Comparison of ENCODE assay signal across 24 cellular contexts in the genomic region with DNA sequence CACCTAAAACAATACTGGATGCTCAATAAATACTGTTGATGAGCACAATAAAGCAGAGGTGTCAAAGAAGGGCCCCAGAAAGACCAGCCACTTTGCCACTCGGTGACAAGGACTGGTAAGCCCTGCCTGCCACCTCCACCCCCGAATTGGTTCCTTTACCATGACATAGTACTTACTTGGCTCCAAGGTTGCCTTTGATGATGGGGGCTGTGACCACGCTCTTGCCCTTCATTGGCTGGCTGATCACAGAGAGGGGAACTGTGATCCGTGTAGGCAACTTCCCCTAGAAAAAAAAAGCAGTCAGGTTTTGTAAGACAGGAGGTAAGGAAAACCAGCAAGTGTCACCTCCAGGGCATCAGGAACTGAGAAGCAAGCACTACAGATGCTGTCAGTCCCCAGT. TPM values are rescaled to one million over a fixed set of nuclear protein-coding genes. Genes with fewer than 3 reads are reported as not detected.
A peak's percentile ranks its signal among the peaks of the same experiment; 100 is the strongest.
DNase-seq lines count a peak whose midpoint lies in the region; ATAC-seq lines count a peak whose summit lies in the region.
"Had no signal": no experiment of that assay in that cellular context is flagged by ENCODE, and none has a peak within 500 bp of the region (broad histone marks: within the 10 kb centered on the region; RNA-seq: fewer than 3 reads in every experiment).

No MANE protein-coding gene starts in this region.

- no peak for ATAC-seq in activated CD8-positive, alpha-beta memory T cell treated with anti-CD3 and anti-CD28 coated beads, Interleukin-2, amount 10 ng/mL, durations not matched to agents 7 days and 5 days
- ATAC-seq in activated naive CD8-positive, alpha-beta T cell treated with anti-CD3 and anti-CD28 coated beads, Interleukin-2, amount 10 ng/mL, durations not matched to agents 7 days and 5 days (ENCODE audit: low read depth): peak; percentile 54
- ATAC-seq in stimulated activated effector memory CD8-positive, alpha-beta T cell treated with anti-CD3 and anti-CD28 coated beads, Interleukin-12 subunit alpha, Interleukin-12 subunit beta, amount 100 ng/mL, for 72 hours: no peak
- ATAC-seq in esophagus mucosa: no peak
- ATAC-seq: Right ventricle myocardium inferior, WTC11 had no signal

- H3K27me3 Mint-ChIP-seq in activated CD8-positive, alpha-beta memory T cell treated with anti-CD3 and anti-CD28 coated beads, Interleukin-2, amount 10 ng/mL, durations not matched to agents 7 days and 5 days: no peaks in the 10 kb centered on the region
- H3K27me3 Mint-ChIP-seq in CD8-positive, alpha-beta memory T cell: no peaks in the 10 kb centered on the region
- no peaks in the 10 kb centered on the region for H3K27me3 Mint-ChIP-seq in activated naive CD8-positive, alpha-beta T cell treated with anti-CD3 and anti-CD28 coated beads, Interleukin-2, amount 10 ng/mL, durations not matched to agents 7 days and 5 days
- H3K27me3 Mint-ChIP-seq: dendritic cell treated with granulocyte-macrophage colony-stimulating factor and Interleukin-4, amounts not matched to agents 40 ng/mL and 50 ng/mL, for 4 days; naive B cell had no signal

- H3K4me1 ChIP-seq in CD8-positive, alpha-beta memory T cell (ENCODE audit: insufficient read depth, low read length): peaks cover 18% of the 10 kb centered on the region
- H3K4me1 ChIP-seq: uterus had no signal

- H3K27ac ChIP-seq in CD8-positive, alpha-beta memory T cell (ENCODE audit: low read depth, low read length): no peak overlapping the region
- H3K27ac ChIP-seq: C4-2B, sigmoid colon, uterus had no signal

- H3K4me1 Mint-ChIP-seq in activated CD8-positive, alpha-beta memory T cell treated with anti-CD3 and anti-CD28 coated beads, Interleukin-2, amount 10 ng/mL, durations not matched to agents 7 days and 5 days: no peaks in the 10 kb centered on the region
- H3K4me1 Mint-ChIP-seq in CD8-positive, alpha-beta memory T cell: peaks cover 18 to 34% (median 29%) of the 10 kb centered on the region in 3 donors
- H3K4me1 Mint-ChIP-seq in activated naive CD8-positive, alpha-beta T cell treated with anti-CD3 and anti-CD28 coated beads, Interleukin-2, amount 10 ng/mL, durations not matched to agents 7 days and 5 days: peaks cover 14% of the 10 kb centered on the region
- H3K4me1 Mint-ChIP-seq in stimulated activated effector memory CD8-positive, alpha-beta T cell treated with anti-CD3 and anti-CD28 coated beads, Interleukin-12 subunit alpha, Interleukin-12 subunit beta, amount 100 ng/mL, for 72 hours: no peaks in the 10 kb centered on the region
- H3K4me1 Mint-ChIP-seq: naive B cell had no signal

- CTCF ChIA-PET in activated CD8-positive, alpha-beta memory T cell treated with anti-CD3 and anti-CD28 coated beads, Interleukin-2, amount 10 ng/mL, durations not matched to agents 7 days and 5 days (lab: Charles Lee): no interaction called here
- CTCF ChIA-PET in CD8-positive, alpha-beta memory T cell (lab: Charles Lee): interaction anchor here (1.9 kb wide), 1 partner anchor 9 kb away, joined by 4 read pairs; no protein-coding TSS in a partner anchor

- DNase-seq in activated CD8-positive, alpha-beta memory T cell treated with anti-CD3 and anti-CD28 coated beads for 24 hours: peak; percentile 41
- no peak for DNase-seq in activated CD8-positive, alpha-beta memory T cell treated with anti-CD3 and anti-CD28 coated beads, Interleukin-2, amount 10 ng/mL, durations not matched to agents 7 days and 5 days
- DNase-seq in CD8-positive, alpha-beta memory T cell: peak in 1 of 5 donors; percentile 29
- DNase-seq in activated naive CD8-positive, alpha-beta T cell treated with anti-CD3 and anti-CD28 coated beads, Interleukin-2, amount 10 ng/mL, durations not matched to agents 7 days and 5 days: no peak
- DNase-seq in stimulated activated effector memory CD8-positive, alpha-beta T cell treated with anti-CD3 and anti-CD28 coated beads, Interleukin-12 subunit alpha, Interleukin-12 subunit beta, amount 100 ng/mL, for 72 hours (ENCODE audit: low spot score in 2 of 2): no peak
- DNase-seq in NCI-H2081 (lab: John Stamatoyannopoulos, UW) (no peak), MV-4-11 (lab: John Stamatoyannopoulos, UW) (no peak)
- DNase-seq: DMS79 treated with DMSO at 0.1 percent for 48 hours, foreskin fibroblast, HCEC 1CT, naive B cell, NCI-H1417 treated with DMSO at 0.1 percent for 48 hours, NCI-H2171, NCI-H69, sigmoid colon, T-helper 2 cell, uterus had no signal

- H3K9me3 Mint-ChIP-seq in activated CD8-positive, alpha-beta memory T cell treated with anti-CD3 and anti-CD28 coated beads, Interleukin-2, amount 10 ng/mL, durations not matched to agents 7 days and 5 days (ENCODE audit: low read depth): no peaks in the 10 kb centered on the region
- no peaks in the 10 kb centered on the region for H3K9me3 Mint-ChIP-seq in CD8-positive, alpha-beta memory T cell
- H3K9me3 Mint-ChIP-seq in activated naive CD8-positive, alpha-beta T cell treated with anti-CD3 and anti-CD28 coated beads, Interleukin-2, amount 10 ng/mL, durations not matched to agents 7 days and 5 days: no peaks in the 10 kb centered on the region
- H3K9me3 Mint-ChIP-seq in stimulated activated effector memory CD8-positive, alpha-beta T cell treated with anti-CD3 and anti-CD28 coated beads, Interleukin-12 subunit alpha, Interleukin-12 subunit beta, amount 100 ng/mL, for 72 hours: no peaks in the 10 kb centered on the region
- H3K9me3 Mint-ChIP-seq: dendritic cell treated with granulocyte-macrophage colony-stimulating factor and Interleukin-4, amounts not matched to agents 40 ng/mL and 50 ng/mL, for 4 days; naive B cell; WTC11 had no signal

- POLR2A ChIA-PET in CD8-positive, alpha-beta memory T cell (lab: Charles Lee): no interaction called here
- POLR2A ChIA-PET in activated naive CD8-positive, alpha-beta T cell treated with anti-CD3 and anti-CD28 coated beads, Interleukin-2, amount 10 ng/mL, durations not matched to agents 7 days and 5 days (lab: Charles Lee): no interaction called here

- peaks cover 53% of the 10 kb centered on the region for H3K36me3 ChIP-seq in CD8-positive, alpha-beta memory T cell (ENCODE audit: insufficient read depth, low read length)
- H3K36me3 ChIP-seq: uterus had no signal

- H3K27ac Mint-ChIP-seq in activated CD8-positive, alpha-beta memory T cell treated with anti-CD3 and anti-CD28 coated beads, Interleukin-2, amount 10 ng/mL, durations not matched to agents 7 days and 5 days: no peak overlapping the region
- peak overlapping the region in 5 of 8 donors; percentile 37 to 77 (median 66) for H3K27ac Mint-ChIP-seq in CD8-positive, alpha-beta memory T cell
- peak overlapping the region; percentile 11 for H3K27ac Mint-ChIP-seq in activated naive CD8-positive, alpha-beta T cell treated with anti-CD3 and anti-CD28 coated beads, Interleukin-2, amount 10 ng/mL, durations not matched to agents 7 days and 5 days
- peak overlapping the region; percentile 41 for H3K27ac Mint-ChIP-seq in stimulated activated effector memory CD8-positive, alpha-beta T cell treated with anti-CD3 and anti-CD28 coated beads, Interleukin-12 subunit alpha, Interleukin-12 subunit beta, amount 100 ng/mL, for 72 hours
- H3K27ac Mint-ChIP-seq: dendritic cell treated with granulocyte-macrophage colony-stimulating factor and Interleukin-4, amounts not matched to agents 40 ng/mL and 50 ng/mL, for 4 days; naive B cell; WTC11 had no signal

- H3K4me3 ChIP-seq in CD8-positive, alpha-beta memory T cell (ENCODE audit: low read length): no peak overlapping the region
- H3K4me3 ChIP-seq: breast epithelium, sigmoid colon, uterus had no signal

- no peaks in the 10 kb centered on the region for H3K9me3 ChIP-seq in CD8-positive, alpha-beta memory T cell (ENCODE audit: low read length)
- H3K9me3 ChIP-seq: breast epithelium, sigmoid colon, uterus had no signal

- H3K4me3 Mint-ChIP-seq in activated CD8-positive, alpha-beta memory T cell treated with anti-CD3 and anti-CD28 coated beads, Interleukin-2, amount 10 ng/mL, durations not matched to agents 7 days and 5 days: no peak overlapping the region
- no peak overlapping the region for H3K4me3 Mint-ChIP-seq in CD8-positive, alpha-beta memory T cell
- no peak overlapping the region for H3K4me3 Mint-ChIP-seq in activated naive CD8-positive, alpha-beta T cell treated with anti-CD3 and anti-CD28 coated beads, Interleukin-2, amount 10 ng/mL, durations not matched to agents 7 days and 5 days
- no peak overlapping the region for H3K4me3 Mint-ChIP-seq in stimulated activated effector memory CD8-positive, alpha-beta T cell treated with anti-CD3 and anti-CD28 coated beads, Interleukin-12 subunit alpha, Interleukin-12 subunit beta, amount 100 ng/mL, for 72 hours
- H3K4me3 Mint-ChIP-seq: dendritic cell treated with granulocyte-macrophage colony-stimulating factor and Interleukin-4, amounts not matched to agents 40 ng/mL and 50 ng/mL, for 4 days; naive B cell; WTC11 had no signal

- peaks cover 53% of the 10 kb centered on the region for H3K36me3 Mint-ChIP-seq in activated CD8-positive, alpha-beta memory T cell treated with anti-CD3 and anti-CD28 coated beads, Interleukin-2, amount 10 ng/mL, durations not matched to agents 7 days and 5 days
- H3K36me3 Mint-ChIP-seq in CD8-positive, alpha-beta memory T cell: peaks cover 15 to 93% (median 37%) of the 10 kb centered on the region in 3 donors
- H3K36me3 Mint-ChIP-seq in activated naive CD8-positive, alpha-beta T cell treated with anti-CD3 and anti-CD28 coated beads, Interleukin-2, amount 10 ng/mL, durations not matched to agents 7 days and 5 days: peaks cover 51% of the 10 kb centered on the region
- H3K36me3 Mint-ChIP-seq in stimulated activated effector memory CD8-positive, alpha-beta T cell treated with anti-CD3 and anti-CD28 coated beads, Interleukin-12 subunit alpha, Interleukin-12 subunit beta, amount 100 ng/mL, for 72 hours: peaks cover 95% of the 10 kb centered on the region

- no peaks in the 10 kb centered on the region for H3K27me3 ChIP-seq in CD8-positive, alpha-beta memory T cell (ENCODE audit: insufficient read depth, low read length, poor library complexity, severe bottlenecking)
- H3K27me3 ChIP-seq: breast epithelium, sigmoid colon, uterus had no signal

RNA-seq across cellular contexts. Expression of a gene that starts 29.7 kb away (rescaled TPM):
- 10 to 100 TPM; 31.8 to 39.9 TPM for total RNA-seq in activated CD8-positive, alpha-beta memory T cell treated with anti-CD3 and anti-CD28 coated beads, Interleukin-2, amount 10 ng/mL, durations not matched to agents 7 days and 5 days
- 10 to 100 TPM; 37.5 to 37.8 TPM for total RNA-seq in CD8-positive, alpha-beta memory T cell
- 20.3 TPM for polyA plus RNA-seq in CD8-positive, alpha-beta memory T cell
- total RNA-seq in activated naive CD8-positive, alpha-beta T cell treated with anti-CD3 and anti-CD28 coated beads, Interleukin-2, amount 10 ng/mL, durations not matched to agents 7 days and 5 days: 10 to 100 TPM; 40.4 to 49.0 TPM
- total RNA-seq in esophagus mucosa: 14.3 TPM

RNA-seq across cellular contexts. Expression of a gene that starts 50.1 kb away (rescaled TPM):
- under 1 TPM in 1 of 2 experiments, not detected in 1; 0.18 TPM for total RNA-seq in activated CD8-positive, alpha-beta memory T cell treated with anti-CD3 and anti-CD28 coated beads, Interleukin-2, amount 10 ng/mL, durations not matched to agents 7 days and 5 days
- under 1 TPM; 0.44 to 0.58 TPM for total RNA-seq in CD8-positive, alpha-beta memory T cell
- polyA plus RNA-seq in CD8-positive, alpha-beta memory T cell: 1.6 TPM
- total RNA-seq in activated naive CD8-positive, alpha-beta T cell treated with anti-CD3 and anti-CD28 coated beads, Interleukin-2, amount 10 ng/mL, durations not matched to agents 7 days and 5 days: 1 to 10 TPM in 1 of 2 experiments, under 1 TPM in 1; 0.91 to 1.5 TPM
- 106 TPM for total RNA-seq in esophagus mucosa
- total RNA-seq: Right ventricle myocardium inferior, subcutaneous adipose tissue had no signal

Comparison
In these comparisons a context has a peak if more than half of its experiments do, and no peak if none do; other contexts are left out.
1. RNA of a gene that starts 50.1 kb away (total RNA-seq): 106 TPM in esophagus mucosa (single experiment); 0.91 to 1.5 TPM in activated naive CD8-positive, alpha-beta T cell treated with anti-CD3 and anti-CD28 coated beads, Interleukin-2, amount 10 ng/mL, durations not matched to agents 7 days and 5 days, 0.44 to 0.58 TPM in CD8-positive, alpha-beta memory T cell and 0.18 TPM in activated CD8-positive, alpha-beta memory T cell treated with anti-CD3 and anti-CD28 coated beads, Interleukin-2, amount 10 ng/mL, durations not matched to agents 7 days and 5 days; every median in the first group is over 10 times any median in the second.